12 cellular contexts compared by ENCODE assay signal in genomic region chr1:172821609-172822274, GRCh38.
DNase-seq lines count a peak whose midpoint lies in the region; ATAC-seq and TF ChIP-seq lines count a peak whose summit lies in the region.
"Had no signal": no experiment of that assay in that cellular context is flagged by ENCODE, and none has a peak within 500 bp of the region (broad histone marks: within the 10 kb centered on the region; RNA-seq: fewer than 3 reads in every experiment).

No MANE protein-coding gene starts in this region.

- no peaks in the 10 kb centered on the region for H3K27me3 ChIP-seq in ACC112 (ENCODE audit: insufficient read depth, low read length)
- no peaks in the 10 kb centered on the region for H3K27me3 ChIP-seq in PC-9 (ENCODE audit: insufficient read depth, low read depth)

- H2AFZ ChIP-seq in ACC112 (ENCODE audit: low read length, unreplicated experiment) (no peak overlapping the region), PC-9 (no peak overlapping the region)

- DNase-seq in GM04504 (ENCODE audit: low read depth) (peak; percentile 62), SK-N-DZ (ENCODE audit: low spot score) (peak; percentile 4), foreskin melanocyte (peak; percentile 16), occipital lobe (lab: John Stamatoyannopoulos, UW) (no peak), PC-9 (no peak)
- DNase-seq in activated naive CD4-positive, alpha-beta T cell treated with anti-CD3 and anti-CD28 coated beads, Interleukin-2, amount 10 ng/mL, durations not matched to agents 7 days and 5 days: no peak
- DNase-seq: H7, retina, SHP77 had no signal

- H3K27ac Mint-ChIP-seq in activated naive CD4-positive, alpha-beta T cell treated with anti-CD3 and anti-CD28 coated beads, Interleukin-2, amount 10 ng/mL, durations not matched to agents 7 days and 5 days: no peak overlapping the region

- H3F3A ChIP-seq in PC-9 (ENCODE audit: insufficient read depth, low read depth): no peaks in the 10 kb centered on the region

- H3K9me2 ChIP-seq in PC-9 (ENCODE audit: insufficient read depth): no peaks in the 10 kb centered on the region

- H3K9me3 ChIP-seq in PC-9 (ENCODE audit: insufficient read depth, low read depth): no peaks in the 10 kb centered on the region

- CTCF ChIA-PET in PC-9 (lab: Charles Lee): no interaction called here
- CTCF ChIA-PET in activated naive CD4-positive, alpha-beta T cell treated with anti-CD3 and anti-CD28 coated beads, Interleukin-2, amount 10 ng/mL, durations not matched to agents 7 days and 5 days (lab: Charles Lee): interaction anchor here (1.1 to 5.0 kb wide), 4 partner anchors 77 to 380 kb away, joined by 3 to 30 read pairs (median 12); no protein-coding TSS in a partner anchor

- H3K36me3 ChIP-seq in ACC112 (ENCODE audit: insufficient read depth, low read length) (no peaks in the 10 kb centered on the region), PC-9 (ENCODE audit: low read depth) (no peaks in the 10 kb centered on the region)

- BruUV-seq in PC-9 (replicated peaks; lab: Mats Ljungman, UMichigan): no TSS peak

- peaks cover 3% of the 10 kb centered on the region for H3K27me3 Mint-ChIP-seq in activated naive CD4-positive, alpha-beta T cell treated with anti-CD3 and anti-CD28 coated beads, Interleukin-2, amount 10 ng/mL, durations not matched to agents 7 days and 5 days

- no peak for TF ChIP-seq CTCF in PC-9 (conservative IDR thresholded peaks at IDR 0.05)

- H3K4me1 Mint-ChIP-seq in activated naive CD4-positive, alpha-beta T cell treated with anti-CD3 and anti-CD28 coated beads, Interleukin-2, amount 10 ng/mL, durations not matched to agents 7 days and 5 days: peaks cover 34% of the 10 kb centered on the region

- H3K9me3 Mint-ChIP-seq in activated naive CD4-positive, alpha-beta T cell treated with anti-CD3 and anti-CD28 coated beads, Interleukin-2, amount 10 ng/mL, durations not matched to agents 7 days and 5 days: no peaks in the 10 kb centered on the region

- H3K4me3 Mint-ChIP-seq in activated naive CD4-positive, alpha-beta T cell treated with anti-CD3 and anti-CD28 coated beads, Interleukin-2, amount 10 ng/mL, durations not matched to agents 7 days and 5 days: no peak overlapping the region

- POLR2A ChIA-PET in PC-9 (lab: Charles Lee; ENCODE audit: unreplicated experiment): no interaction called here

- H3K4me3 ChIP-seq in ACC112 (ENCODE audit: low read depth, low read length) (no peak overlapping the region), PC-9 (no peak overlapping the region)

- no peak for ATAC-seq in HG03571 (IDR thresholded peaks at IDR 0.05; ENCODE audit: unreplicated experiment)

- H3K79me2 ChIP-seq in ACC112 (ENCODE audit: control insufficient read depth, insufficient read depth, low read length, unreplicated experiment) (no peaks in the 10 kb centered on the region), PC-9 (ENCODE audit: low read depth) (no peaks in the 10 kb centered on the region)

- H3K4me2 ChIP-seq in PC-9: no peak overlapping the region

- peaks cover 4% of the 10 kb centered on the region for H3K36me3 Mint-ChIP-seq in activated naive CD4-positive, alpha-beta T cell treated with anti-CD3 and anti-CD28 coated beads, Interleukin-2, amount 10 ng/mL, durations not matched to agents 7 days and 5 days

- intact Hi-C loops in PC-9 (cut with micrococcal nuclease; ENCODE audit: unreplicated experiment): loop anchor here (1.0 kb wide), 1 partner anchor 75 kb away; no protein-coding TSS in a partner anchor

- H3K4me1 ChIP-seq in ACC112 (ENCODE audit: control insufficient read depth, insufficient read depth, low read length, unreplicated experiment): peaks cover 42% of the 10 kb centered on the region
- no peaks in the 10 kb centered on the region for H3K4me1 ChIP-seq in PC-9 (replicated peaks; ENCODE audit: insufficient read depth)

- no peaks in the 10 kb centered on the region for H4K20me1 ChIP-seq in PC-9 (ENCODE audit: insufficient read depth)

- H3K27ac ChIP-seq in ACC112 (ENCODE audit: low read depth, low read length) (peak overlapping the region; percentile 60), PC-9 (no peak overlapping the region)
- H3K27ac ChIP-seq: epithelial cell of prostate had no signal

Comparison
In these comparisons a context has a peak if more than half of its experiments do, and no peak if none do; other contexts are left out.
1. DNase-seq: peak in GM04504 (single experiment), SK-N-DZ (single experiment) and foreskin melanocyte (single experiment); none in occipital lobe (single experiment), PC-9 (0 of 2) and activated naive CD4-positive, alpha-beta T cell treated with anti-CD3 and anti-CD28 coated beads, Interleukin-2, amount 10 ng/mL, durations not matched to agents 7 days and 5 days (single experiment).